In the genomic region with DNA sequence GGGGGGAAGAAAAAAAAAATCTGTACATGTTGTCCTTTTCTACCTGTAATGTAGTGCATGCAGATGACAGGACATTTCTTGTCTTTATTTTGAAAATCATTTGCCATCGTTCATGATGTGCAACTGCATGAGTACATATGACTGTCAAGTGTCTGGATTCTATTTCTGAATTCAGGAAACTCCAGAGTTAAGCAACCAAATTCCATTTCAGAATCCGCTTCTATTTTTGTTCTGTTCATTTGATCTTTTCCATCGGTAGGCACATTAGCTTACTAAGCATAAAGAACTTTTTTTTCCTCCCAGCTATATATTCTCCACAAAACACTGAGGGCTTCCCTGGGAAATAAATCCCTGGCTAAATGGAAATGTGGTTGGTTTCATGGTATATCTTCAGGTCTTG, we compare ENCODE assay signal across 12 cellular contexts.
DNase-seq lines count a peak whose midpoint lies in the region; ATAC-seq and TF ChIP-seq lines count a peak whose summit lies in the region.
"Had no signal": no experiment of that assay in that cellular context is flagged by ENCODE, and none has a peak within 500 bp of the region (broad histone marks: within the 10 kb centered on the region; RNA-seq: fewer than 3 reads in every experiment).

No MANE protein-coding gene starts in this region.

- ATAC-seq in IMR-90 (ENCODE audit: low read depth) (peak; percentile 42; the same call in 1 of the 2 replicates), left lung (peak; percentile 9), left colon (no peak), esophagus mucosa (no peak)
- ATAC-seq in activated T-cell treated with anti-CD3 and anti-CD28 coated beads, Interleukin-2, amount 50 U/mL, for 72 hours (replicated peaks in 1 of 2): no peak
- ATAC-seq: natural killer cell had no signal

- peaks cover 9% of the 10 kb centered on the region; the same call in 1 of the 2 replicates for H4K20me1 ChIP-seq in IMR-90 (ENCODE audit: insufficient read depth, low read length)

- peak overlapping the region; percentile 27; the same call in 1 of the 2 replicates for H2BK20ac ChIP-seq in IMR-90 (ENCODE audit: low read depth, low read length)

- H3K18ac ChIP-seq in IMR-90 (ENCODE audit: low read depth, low read length): peak overlapping the region; percentile 76; the same call in 1 of the 2 replicates

- no peaks in the 10 kb centered on the region for H3K9me3 Mint-ChIP-seq in activated T-cell treated with anti-CD3 and anti-CD28 coated beads, Interleukin-2, amount 50 U/mL, for 72 hours

- peak overlapping the region; percentile 19; the same call in 1 of the 2 replicates for H3K4ac ChIP-seq in IMR-90 (ENCODE audit: low read depth, low read length)

- H3K4me3 ChIP-seq in IMR-90 (ENCODE audit: insufficient read depth, low read depth, low read length) (no peak overlapping the region), left lung (no peak overlapping the region), suprapubic skin (no peak overlapping the region)

- H4K8ac ChIP-seq in IMR-90 (ENCODE audit: low read depth in 2 of 2, low read length in 2 of 2): peak overlapping the region in 1 of 2 experiments; percentile 17; a peak in 1 of 4 replicates

- peak overlapping the region; percentile 71 for H2BK5ac ChIP-seq in IMR-90 (ENCODE audit: low read depth, low read length, poor library complexity, severe bottlenecking)

- no peak overlapping the region for H2AFZ ChIP-seq in IMR-90 (replicated peaks; ENCODE audit: low read length, poor library complexity)

- peak overlapping the region; percentile 75; the same call in 1 of the 2 replicates for H2BK120ac ChIP-seq in IMR-90 (ENCODE audit: low read depth, low read length)

- DNase-seq in IMR-90 (peak; percentile 82), dedifferentiated amniotic fluid mesenchymal stem cell (ENCODE audit: extremely low spot score) (peak; percentile 29), left lung (no peak), suprapubic skin (ENCODE audit: low spot score in 2 of 2) (no peak), left colon (no peak)
- DNase-seq in activated T-cell treated with anti-CD3 and anti-CD28 coated beads, Interleukin-2, amount 50 U/mL, for 72 hours: no peak
- no peak for DNase-seq in central memory CD4-positive, alpha-beta T cell
- DNase-seq: activated T-cell treated with anti-CD3 and anti-CD28 coated beads, Interleukin-2, amount 50 U/mL, for 1 hour; DMS53; natural killer cell; NCI-H2029 treated with DMSO at 0.1 percent for 48 hours had no signal

- peaks cover 21 to 58% of the 10 kb centered on the region in 2 experiments for H3K79me1 ChIP-seq in IMR-90 (ENCODE audit: low read depth in 1 of 2, low read length in 2 of 2)

- H3K4me3 Mint-ChIP-seq in activated T-cell treated with anti-CD3 and anti-CD28 coated beads, Interleukin-2, amount 50 U/mL, for 72 hours: no peak overlapping the region
- H3K4me3 Mint-ChIP-seq: natural killer cell had no signal

- 20% methylated on average over 1 of the region's 3 CpGs; no CpG with 5 or more reads in 1 of the 2 experiments for WGBS in IMR-90 (ENCODE audit: extremely low coverage in 2 of 2, insufficient read length in 1 of 2), 2 experiments
- 29% methylated on average over 3 of the region's 3 CpGs for WGBS in suprapubic skin

- no peaks in the 10 kb centered on the region for H3K27me3 ChIP-seq in IMR-90 (ENCODE audit: control insufficient read depth, insufficient read depth, low read length)
- H3K27me3 ChIP-seq in left lung: no peaks in the 10 kb centered on the region
- H3K27me3 ChIP-seq in suprapubic skin: no peaks in the 10 kb centered on the region

- no peak overlapping the region for H4K91ac ChIP-seq in IMR-90 (ENCODE audit: insufficient read depth, low read depth, low read length)

- 0 out of 2 replicates have a peak overlapping the region, but pooled peaks have one; percentile 10 for H3K23ac ChIP-seq in IMR-90 (ENCODE audit: low read depth, low read length)

- POLR2A ChIA-PET in IMR-90 (lab: Charles Lee; ENCODE audit: unreplicated experiment): no interaction called here

- no peaks in the 10 kb centered on the region for H3K36me3 Mint-ChIP-seq in activated T-cell treated with anti-CD3 and anti-CD28 coated beads, Interleukin-2, amount 50 U/mL, for 72 hours (ENCODE audit: insufficient read depth in 2 of 2)
- H3K36me3 Mint-ChIP-seq: natural killer cell had no signal

- H3K56ac ChIP-seq in IMR-90 (ENCODE audit: extremely low read depth, insufficient read depth, low read length): no peak overlapping the region

- TF ChIP-seq EP300 in suprapubic skin (IDR thresholded peaks at IDR 0.05): no peak

- H3K36me3 ChIP-seq in IMR-90 (ENCODE audit: control insufficient read depth, insufficient read depth, low read length) (no peaks in the 10 kb centered on the region), left lung (no peaks in the 10 kb centered on the region), suprapubic skin (no peaks in the 10 kb centered on the region)

- no peaks in the 10 kb centered on the region for H3K4me1 Mint-ChIP-seq in activated T-cell treated with anti-CD3 and anti-CD28 coated beads, Interleukin-2, amount 50 U/mL, for 72 hours (ENCODE audit: low read depth)
- H3K4me1 Mint-ChIP-seq: natural killer cell had no signal

- no TSS peak for BruUV-seq in IMR-90 (replicated peaks; lab: Mats Ljungman, UMichigan)

- peaks cover 8% of the 10 kb centered on the region for H3K4me1 ChIP-seq in IMR-90 (ENCODE audit: control insufficient read depth, insufficient read depth, low read length)
- peaks cover 5 to 23% of the 10 kb centered on the region in 2 donors for H3K4me1 ChIP-seq in left lung
- H3K4me1 ChIP-seq in suprapubic skin: peaks cover 30% of the 10 kb centered on the region

- dilution Hi-C loops in IMR-90 (cut with HindIII; ENCODE audit: low sequenced_read_pairs, unreplicated experiment): no loop called here

- in situ Hi-C loops in IMR-90 (cut with MboI; ENCODE audit: low sequenced_read_pairs): no loop called here

- H2AK5ac ChIP-seq in IMR-90 (ENCODE audit: low read depth, low read length): peak overlapping the region; percentile 6; the same call in 1 of the 2 replicates

- no peak overlapping the region for H3K9ac ChIP-seq in IMR-90 (ENCODE audit: low read depth, low read length)

- H3K14ac ChIP-seq in IMR-90 (replicated peaks; ENCODE audit: low read depth, low read length): peak overlapping the region; percentile 16

- no peak overlapping the region for H2BK15ac ChIP-seq in IMR-90 (ENCODE audit: low read depth, low read length)

- H3K27me3 Mint-ChIP-seq in activated T-cell treated with anti-CD3 and anti-CD28 coated beads, Interleukin-2, amount 50 U/mL, for 72 hours (ENCODE audit: low read depth): no peaks in the 10 kb centered on the region

- CTCF ChIA-PET in IMR-90 (lab: Yijun Ruan, JAX): interaction anchor here (1.4 kb wide), 1 partner anchor 10 kb away, joined by 3 read pairs; no protein-coding TSS in a partner anchor

- TF ChIP-seq POLR2A in IMR-90 (IDR thresholded peaks at IDR 0.05; ENCODE audit: low read depth, low read length): no peak
- TF ChIP-seq POLR2A in suprapubic skin (IDR thresholded peaks at IDR 0.05): no peak

- H3K27ac ChIP-seq in IMR-90 (ENCODE audit: insufficient read depth, low read length) (peak overlapping the region; percentile 3; the same call in 1 of the 2 replicates), left lung (peak overlapping the region; percentile 42 to 62), suprapubic skin (peak overlapping the region; percentile 57)

- H3K9me1 ChIP-seq in IMR-90 (ENCODE audit: insufficient read depth, low read length): peaks cover 13% of the 10 kb centered on the region

- no peak overlapping the region for H2AK9ac ChIP-seq in IMR-90 (replicated peaks; ENCODE audit: low read depth, low read length, poor library complexity)

- peak overlapping the region; percentile 1; the same call in 1 of the 2 replicates for H4K5ac ChIP-seq in IMR-90 (ENCODE audit: low read depth, low read length)

- peak overlapping the region; percentile 64 for H3K4me2 ChIP-seq in IMR-90 (ENCODE audit: low read depth, low read length)

- H3K9me3 ChIP-seq in IMR-90 (ENCODE audit: control insufficient read depth, insufficient read depth, low read length): no peaks in the 10 kb centered on the region
- no peaks in the 10 kb centered on the region for H3K9me3 ChIP-seq in left lung
- no peaks in the 10 kb centered on the region for H3K9me3 ChIP-seq in suprapubic skin

- no peak overlapping the region for H3K27ac Mint-ChIP-seq in activated T-cell treated with anti-CD3 and anti-CD28 coated beads, Interleukin-2, amount 50 U/mL, for 72 hours
- H3K27ac Mint-ChIP-seq: natural killer cell had no signal

- TF ChIP-seq CTCF in IMR-90 (conservative IDR thresholded peaks at IDR 0.05; ENCODE audit: low read depth, low read length): no peak
- TF ChIP-seq CTCF in left lung (IDR thresholded peaks at IDR 0.05): no peak
- TF ChIP-seq CTCF in suprapubic skin (IDR thresholded peaks at IDR 0.05): no peak

- intact Hi-C loops in IMR-90 (cut with micrococcal nuclease): no loop called here
- intact Hi-C loops in left lung (cut with DNase I): no loop called here
- intact Hi-C loops in left colon (cut with DNase I, micrococcal nuclease): no loop called here

- no peak for TF ChIP-seq RAD21 in IMR-90 (IDR thresholded peaks at IDR 0.05; ENCODE audit: low read length)

TF ChIP-seq in IMR-90, 13 proteins besides CTCF, POLR2A, EP300 and RAD21:
- TF ChIP-seq MAFK (IDR thresholded peaks at IDR 0.05; ENCODE audit: low read depth, low read length) (0 out of 2 replicates have a peak, but pooled peaks have one; percentile 39), CEBPB (IDR thresholded peaks at IDR 0.05; ENCODE audit: low read depth, low read length) (peak; percentile 89)
- TF ChIP-seq, protein P1, sequence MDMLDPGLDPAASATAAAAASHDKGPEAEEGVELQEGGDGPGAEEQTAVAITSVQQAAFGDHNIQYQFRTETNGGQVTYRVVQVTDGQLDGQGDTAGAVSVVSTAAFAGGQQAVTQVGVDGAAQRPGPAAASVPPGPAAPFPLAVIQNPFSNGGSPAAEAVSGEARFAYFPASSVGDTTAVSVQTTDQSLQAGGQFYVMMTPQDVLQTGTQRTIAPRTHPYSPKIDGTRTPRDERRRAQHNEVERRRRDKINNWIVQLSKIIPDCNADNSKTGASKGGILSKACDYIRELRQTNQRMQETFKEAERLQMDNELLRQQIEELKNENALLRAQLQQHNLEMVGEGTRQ (IDR thresholded peaks at IDR 0.05; ENCODE audit: low read depth, low read length): no peak

Comparison
In these comparisons a context has a peak if more than half of its experiments do, and no peak if none do; other contexts are left out.
1. ATAC-seq: peak in IMR-90 (single experiment) and left lung (single experiment); none in activated T-cell treated with anti-CD3 and anti-CD28 coated beads, Interleukin-2, amount 50 U/mL, for 72 hours (0 of 2), left colon (single experiment) and esophagus mucosa (single experiment).
2. DNase-seq: peak in IMR-90 (single experiment) and dedifferentiated amniotic fluid mesenchymal stem cell (single experiment); none in left lung (0 of 2), suprapubic skin (0 of 2), activated T-cell treated with anti-CD3 and anti-CD28 coated beads, Interleukin-2, amount 50 U/mL, for 72 hours (0 of 2), left colon (0 of 2) and central memory CD4-positive, alpha-beta T cell (single experiment).
3. H3K27ac ChIP-seq: peak in every context shown above with its lines; median percentile 57 in suprapubic skin; 52 in left lung; 3 in IMR-90.